36 cellular contexts compared by ENCODE assay signal in genomic region chr18:43234889-43235288, GRCh38. TPM values are rescaled to one million over a fixed set of nuclear protein-coding genes. Genes with fewer than 3 reads are reported as not detected.
"Had no signal": no experiment of that assay in that cellular context is flagged by ENCODE, and none has a peak within 500 bp of the region (broad histone marks: within the 10 kb centered on the region; RNA-seq: fewer than 3 reads in every experiment).

No MANE protein-coding gene starts in this region.

- H3K4me3 ChIP-seq: adrenal gland, body of pancreas, breast epithelium had no signal

- DNase-seq: activated B cell treated with CpG ODN at 0.5 μM for 24 hours; activated CD4-positive, alpha-beta memory T cell treated with anti-CD3 and anti-CD28 coated beads for 36 hours; activated CD4-positive, alpha-beta T cell treated with anti-CD3 and anti-CD28 coated beads for 4 hours; activated CD4-positive, alpha-beta T cell treated with anti-CD3 and anti-CD28 coated beads, Interleukin-2, amount 10 ng/mL, durations not matched to agents 24 days and 14 days; activated CD4-positive, alpha-beta T cell treated with anti-CD3 and anti-CD28 coated beads, Interleukin-2, amount 50 U/mL, for 1 hour; activated CD4-positive, alpha-beta T cell treated with anti-CD3 and anti-CD28 coated beads, Interleukin-2, amount 50 U/mL, for 4 hours; activated CD4-positive, CD25-positive, alpha-beta regulatory T cell treated with anti-CD3 and anti-CD28 coated beads, Interleukin-2, amount 50 U/mL, for 72 hours; activated CD8-positive, alpha-beta memory T cell treated with anti-CD3 and anti-CD28 coated beads, Interleukin-2, amount 50 U/mL, for 4 hours; activated CD8-positive, alpha-beta T cell treated with anti-CD3 and anti-CD28 coated beads for 36 hours; activated effector memory CD4-positive, alpha-beta T cell treated with anti-CD3 and anti-CD28 coated beads, Interleukin-2, amount 50 U/mL, for 16 hours; activated gamma-delta T cell treated with Interleukin-2 at 50 U/mL for 16 hours; activated naive CD4-positive, alpha-beta T cell; activated naive CD4-positive, alpha-beta T cell treated with anti-CD3 and anti-CD28 coated beads for 36 hours; activated naive CD4-positive, alpha-beta T cell treated with anti-CD3 and anti-CD28 coated beads, Interleukin-2, amount 50 U/mL, for 16 hours; activated naive CD8-positive, alpha-beta T cell treated with anti-CD3 and anti-CD28 coated beads for 36 hours; activated T-cell treated with anti-CD3 and anti-CD28 coated beads for 4 hours; activated T-cell treated with anti-CD3 and anti-CD28 coated beads, Interleukin-2, amount 50 U/mL, for 1 hour; activated T-cell treated with anti-CD3 and anti-CD28 coated beads, Interleukin-2, amount 50 U/mL, for 4 hours; activated T-cell treated with anti-CD3 and anti-CD28 coated beads, Interleukin-2, amount 50 U/mL, for 72 hours; adrenal gland; amniotic stem cell; aorta; body of pancreas; brain microvascular endothelial cell; central memory CD4-positive, alpha-beta T cell; T-helper 1 cell; T-helper 2 cell; T-helper 9 cell had no signal

- ATAC-seq: activated CD8-positive, alpha-beta T cell treated with anti-CD3 and anti-CD28 coated beads for 36 hours; activated naive CD4-positive, alpha-beta T cell treated with anti-CD3 and anti-CD28 coated beads, Interleukin-2, amount 50 U/mL, for 72 hours; activated T-cell treated with anti-CD3 and anti-CD28 coated beads, Interleukin-2, amount 50 U/mL, for 4 hours; activated T-cell treated with anti-CD3 and anti-CD28 coated beads, Interleukin-2, amount 50 U/mL, for 72 hours; activated T-helper 17 cell treated with anti-CD3 and anti-CD28 coated beads, Interleukin-2, amount 50 U/mL, for 72 hours; body of pancreas had no signal

- H3K36me3 ChIP-seq: adrenal gland, brain microvascular endothelial cell, breast epithelium had no signal

- H3K4me1 ChIP-seq: adrenal gland, body of pancreas, breast epithelium had no signal

- H3K27me3 ChIP-seq: adrenal gland, body of pancreas, brain microvascular endothelial cell, breast epithelium had no signal

- H3K27ac ChIP-seq: adrenal gland, body of pancreas, brain microvascular endothelial cell, breast epithelium, VCaP had no signal

- H3K9me3 ChIP-seq: adrenal gland, breast epithelium had no signal

RNA-seq across cellular contexts. Expression of gene SYT4, which starts 42.4 kb away (rescaled TPM):
- total RNA-seq: activated B cell treated with CpG ODN at 0.5 μM for 24 hours; activated CD4-positive, alpha-beta memory T cell treated with anti-CD3 and anti-CD28 coated beads for 36 hours; activated CD4-positive, alpha-beta T cell treated with anti-CD3 and anti-CD28 coated beads, Interleukin-2, amount 10 ng/mL, durations not matched to agents 24 days and 14 days; activated CD8-positive, alpha-beta memory T cell treated with anti-CD3 and anti-CD28 coated beads for 36 hours; activated CD8-positive, alpha-beta T cell treated with anti-CD3 and anti-CD28 coated beads for 36 hours; activated naive CD4-positive, alpha-beta T cell treated with anti-CD3 and anti-CD28 coated beads for 36 hours; activated naive CD4-positive, alpha-beta T cell treated with anti-CD3 and anti-CD28 coated beads, Interleukin-2, amount 50 U/mL, for 72 hours; activated naive CD8-positive, alpha-beta T cell treated with anti-CD3 and anti-CD28 coated beads for 36 hours; activated T-cell treated with anti-CD3 and anti-CD28 coated beads, Interleukin-2, amount 50 U/mL, for 4 hours; activated T-cell treated with anti-CD3 and anti-CD28 coated beads, Interleukin-2, amount 50 U/mL, for 72 hours; activated T-helper 1 cell treated with anti-CD3 and anti-CD28 coated beads, Interleukin-12 subunit alpha, Interleukin-12 subunit beta, Interleukin-2, Interleukin-4 antibody, amounts not matched to agents 30 ng/mL and 10 ng/mL and 1 ng/mL, durations not matched to agents 14 hours and 24 hours and 36 hours; activated T-helper 17 cell treated with anti-CD3 and anti-CD28 coated beads, Interleukin-2, amount 50 U/mL, for 72 hours; aorta; astrocyte; cardiac septum had no signal
